ENCODE assay signal across 1 cellular context in the genomic region with DNA sequence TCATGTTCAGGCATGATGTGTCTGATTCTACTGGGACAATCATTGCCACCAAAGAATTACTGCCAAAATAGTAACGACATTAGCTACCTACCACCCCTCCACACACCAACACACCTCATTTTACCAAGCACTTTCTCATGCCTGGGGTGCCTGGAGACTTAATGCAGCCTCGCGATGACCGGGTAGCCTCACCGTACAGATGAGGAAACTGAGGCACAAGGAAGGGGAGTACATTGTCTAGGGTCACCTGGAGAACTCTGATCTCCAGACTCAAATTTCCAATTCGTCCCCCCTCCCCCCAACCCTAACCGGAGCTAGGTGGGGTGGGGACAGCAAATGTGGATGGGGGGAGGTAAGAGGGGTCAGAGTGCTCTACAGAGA.
TF ChIP-seq lines count a peak whose summit lies in the region.

No MANE protein-coding gene starts in this region.

TF ChIP-seq in H1, 55 proteins besides CTCF, POLR2A, EP300 and RAD21:
- TF ChIP-seq SP2 (IDR thresholded peaks at IDR 0.05; ENCODE audit: low read length) (no peak), CEBPB (IDR thresholded peaks at IDR 0.05; ENCODE audit: low read depth, low read length) (no peak), RFX5 (IDR thresholded peaks at IDR 0.05; ENCODE audit: borderline replicate concordance, low read depth, low read length) (no peak), TEAD4 (IDR thresholded peaks at IDR 0.05; ENCODE audit: low read depth, low read length) (no peak), KDM5A (IDR thresholded peaks at IDR 0.05; ENCODE audit: low read length) (no peak), CREB1 (IDR thresholded peaks at IDR 0.05) (no peak), JUN (IDR thresholded peaks at IDR 0.05; ENCODE audit: low read depth, low read length) (no peak), GABPA (IDR thresholded peaks at IDR 0.05; ENCODE audit: borderline replicate concordance, insufficient read depth, low read length) (no peak), CHD1 (IDR thresholded peaks at IDR 0.05; ENCODE audit: low read depth, low read length) (no peak), CHD7 (IDR thresholded peaks at IDR 0.05; ENCODE audit: insufficient replicate concordance, low read length) (no peak), YY1 (IDR thresholded peaks at IDR 0.05; ENCODE audit: low read depth, low read length) (no peak), SP1 (IDR thresholded peaks at IDR 0.05; ENCODE audit: low read depth, low read length) (no peak), POLR2AphosphoS5 (IDR thresholded peaks at IDR 0.05; ENCODE audit: low read depth, low read length) (no peak), POU5F1 (IDR thresholded peaks at IDR 0.05; ENCODE audit: low read depth, low read length) (no peak), MAFK (IDR thresholded peaks at IDR 0.05; ENCODE audit: low read depth, low read length) (no peak), HDAC2 (IDR thresholded peaks at IDR 0.05; ENCODE audit: borderline replicate concordance in 1 of 2, low read depth in 2 of 2, low read length in 2 of 2) (0 out of 4 replicates have a peak, but pooled peaks of 1 of the 2 experiments have one; percentile 14), FOSL1 (IDR thresholded peaks at IDR 0.05; ENCODE audit: insufficient read depth, low read depth, low read length) (no peak), EZH2 (IDR thresholded peaks at IDR 0.05; ENCODE audit: low read depth, low read length, severe bottlenecking) (no peak), ASH2L (IDR thresholded peaks at IDR 0.05; ENCODE audit: low read length) (peak; percentile 31), KDM1A (IDR thresholded peaks at IDR 0.05; ENCODE audit: borderline replicate concordance, low read length) (no peak; the same call in 1 of the 2 replicates), JUND (IDR thresholded peaks at IDR 0.05; ENCODE audit: low read length) (no peak), SRF (IDR thresholded peaks at IDR 0.05; ENCODE audit: low read depth, low read length) (no peak), SIN3A (conservative IDR thresholded peaks at IDR 0.05 in 1 of 2, IDR thresholded peaks at IDR 0.05 in 1 of 2; ENCODE audit: low read depth in 1 of 2, low read length in 2 of 2) (0 out of 4 replicates have a peak, but pooled peaks of 1 of the 2 experiments have one; percentile 6), CTBP2 (IDR thresholded peaks at IDR 0.05; ENCODE audit: borderline replicate concordance, insufficient read depth, insufficient read length, low read length) (no peak), TCF12 (IDR thresholded peaks at IDR 0.05; ENCODE audit: low read depth, low read length) (no peak), BCL11A (IDR thresholded peaks at IDR 0.05; ENCODE audit: low read depth in 2 of 2, low read length in 2 of 2) (no peak), SIX5 (IDR thresholded peaks at IDR 0.05; ENCODE audit: low read depth, low read length) (no peak), HDAC6 (IDR thresholded peaks at IDR 0.05; ENCODE audit: low read depth, low read length) (no peak), TAF7 (optimal IDR thresholded peaks at IDR 0.05; ENCODE audit: borderline replicate concordance, low read depth, low read length) (no peak), SAP30 (IDR thresholded peaks at IDR 0.05; ENCODE audit: insufficient read depth, insufficient replicate concordance, low read length) (no peak), KDM4A (IDR thresholded peaks at IDR 0.05; ENCODE audit: low read depth, low read length, severe bottlenecking) (no peak), CHD2 (IDR thresholded peaks at IDR 0.05; ENCODE audit: low read length) (peak; percentile 70)
- TF ChIP-seq, protein P1, sequence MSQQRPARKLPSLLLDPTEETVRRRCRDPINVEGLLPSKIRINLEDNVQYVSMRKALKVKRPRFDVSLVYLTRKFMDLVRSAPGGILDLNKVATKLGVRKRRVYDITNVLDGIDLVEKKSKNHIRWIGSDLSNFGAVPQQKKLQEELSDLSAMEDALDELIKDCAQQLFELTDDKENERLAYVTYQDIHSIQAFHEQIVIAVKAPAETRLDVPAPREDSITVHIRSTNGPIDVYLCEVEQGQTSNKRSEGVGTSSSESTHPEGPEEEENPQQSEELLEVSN (IDR thresholded peaks at IDR 0.05): no peak
- TF ChIP-seq, protein P2, sequence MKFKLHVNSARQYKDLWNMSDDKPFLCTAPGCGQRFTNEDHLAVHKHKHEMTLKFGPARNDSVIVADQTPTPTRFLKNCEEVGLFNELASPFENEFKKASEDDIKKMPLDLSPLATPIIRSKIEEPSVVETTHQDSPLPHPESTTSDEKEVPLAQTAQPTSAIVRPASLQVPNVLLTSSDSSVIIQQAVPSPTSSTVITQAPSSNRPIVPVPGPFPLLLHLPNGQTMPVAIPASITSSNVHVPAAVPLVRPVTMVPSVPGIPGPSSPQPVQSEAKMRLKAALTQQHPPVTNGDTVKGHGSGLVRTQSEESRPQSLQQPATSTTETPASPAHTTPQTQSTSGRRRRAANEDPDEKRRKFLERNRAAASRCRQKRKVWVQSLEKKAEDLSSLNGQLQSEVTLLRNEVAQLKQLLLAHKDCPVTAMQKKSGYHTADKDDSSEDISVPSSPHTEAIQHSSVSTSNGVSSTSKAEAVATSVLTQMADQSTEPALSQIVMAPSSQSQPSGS (IDR thresholded peaks at IDR 0.05; ENCODE audit: low read length): no peak
- TF ChIP-seq, protein P3, sequence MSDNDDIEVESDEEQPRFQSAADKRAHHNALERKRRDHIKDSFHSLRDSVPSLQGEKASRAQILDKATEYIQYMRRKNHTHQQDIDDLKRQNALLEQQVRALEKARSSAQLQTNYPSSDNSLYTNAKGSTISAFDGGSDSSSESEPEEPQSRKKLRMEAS (IDR thresholded peaks at IDR 0.05): no peak
